ENCODE assay signal across 8 cellular contexts in genomic region chr10:63132651-63133055, GRCh38. TPM values are rescaled to one million over a fixed set of nuclear protein-coding genes. Genes with fewer than 3 reads are reported as not detected.
DNase-seq lines count a peak whose midpoint lies in the region; ATAC-seq, FAIRE-seq and TF ChIP-seq lines count a peak whose summit lies in the region.

No MANE protein-coding gene starts in this region.

- ATAC-seq in A549 (peak; percentile 13 to 30), GM21360 (IDR thresholded peaks at IDR 0.05; ENCODE audit: unreplicated experiment) (no peak)

- no peak for FAIRE-seq in A549 (lab: Jason Lieb, UNC)

- H2AFZ ChIP-seq in mammary epithelial cell (ENCODE audit: low read depth, low read length): peak overlapping the region; percentile 89

- H3K36me3 ChIP-seq in HUES64 (ENCODE audit: insufficient read depth, low read length) (no peaks in the 10 kb centered on the region), mammary epithelial cell (ENCODE audit: insufficient read depth, low read length) (no peaks in the 10 kb centered on the region), muscle layer of duodenum (ENCODE audit: control insufficient read depth in 1 of 2, insufficient read depth in 2 of 2, low read length in 2 of 2) (no peaks in the 10 kb centered on the region)

- H3K9ac ChIP-seq in HUES64 (ENCODE audit: low read depth, low read length): no peak overlapping the region
- no peak overlapping the region for H3K9ac ChIP-seq in mammary epithelial cell (ENCODE audit: insufficient read depth, low read length)

- BruUV-seq in mammary epithelial cell (replicated peaks; lab: Mats Ljungman, UMichigan): TSS peak; percentile 72

- H3K4me2 ChIP-seq in A549 (peak overlapping the region; percentile 55), mammary epithelial cell (ENCODE audit: insufficient read depth, low read depth, low read length) (peak overlapping the region; percentile 52)

- TF ChIP-seq CTCF in A549 (IDR thresholded peaks at IDR 0.05) (no peak), mammary epithelial cell (conservative IDR thresholded peaks at IDR 0.05 in 1 of 2, IDR thresholded peaks at IDR 0.05 in 1 of 2; ENCODE audit: extremely low read depth in 1 of 2, insufficient read depth in 1 of 2, low read depth in 1 of 2, low read length in 2 of 2) (no peak)

- H3K27me3 ChIP-seq in HUES64 (ENCODE audit: insufficient read depth, low read length): no peaks in the 10 kb centered on the region
- no peaks in the 10 kb centered on the region for H3K27me3 ChIP-seq in mammary epithelial cell (ENCODE audit: insufficient read depth, low read length)
- no peaks in the 10 kb centered on the region for H3K27me3 ChIP-seq in muscle layer of duodenum (ENCODE audit: low read depth, low read length)

- DNase-seq in A549 (ENCODE audit: low read depth in 1 of 2, low spot score in 1 of 2): no peak
- DNase-seq in mammary epithelial cell: no peak
- DNase-seq in NCI-H2081 treated with DMSO at 0.1 percent for 48 hours (lab: John Stamatoyannopoulos, UW): no peak
- no peak for DNase-seq in dedifferentiated amniotic fluid mesenchymal stem cell (ENCODE audit: extremely low spot score)
- DNase-seq in NCI-H2227 treated with DMSO at 0.1 percent for 48 hours (lab: John Stamatoyannopoulos, UW): no peak

- in situ Hi-C loops in mammary epithelial cell (cut with MboI; ENCODE audit: low sequenced_read_pairs in 2 of 2): no loop called here

- POLR2A ChIA-PET in A549 (lab: Yijun Ruan, JAX): interaction anchor here (0.6 to 1.4 kb wide), 11 partner anchors 9 to 700 kb away, joined by 3 to 11 read pairs (median 3); no protein-coding TSS in a partner anchor

- no peak for TF ChIP-seq POLR2A in A549 (IDR thresholded peaks at IDR 0.05; ENCODE audit: low read length)

- peaks cover 9% of the 10 kb centered on the region for H3K9me3 ChIP-seq in A549
- H3K9me3 ChIP-seq in HUES64 (ENCODE audit: insufficient read depth, low read depth, low read length): peaks cover 5% of the 10 kb centered on the region; the same call in 1 of the 2 replicates
- H3K9me3 ChIP-seq in mammary epithelial cell (replicated peaks; ENCODE audit: insufficient read depth, low read length): peaks cover 5% of the 10 kb centered on the region
- no peaks in the 10 kb centered on the region for H3K9me3 ChIP-seq in muscle layer of duodenum (ENCODE audit: control insufficient read depth in 1 of 2, low read length in 2 of 2)

- dilution Hi-C loops in mammary epithelial cell (cut with HindIII; ENCODE audit: low sequenced_read_pairs): no loop called here

- H3K4me3 ChIP-seq in A549: peak overlapping the region; percentile 82
- peak overlapping the region; percentile 97 for H3K4me3 ChIP-seq in HUES64 (ENCODE audit: low read length)
- peak overlapping the region in 1 of 3 experiments; percentile 82 for H3K4me3 ChIP-seq in mammary epithelial cell (replicated peaks in 1 of 3; ENCODE audit: insufficient read depth in 1 of 3, low read depth in 2 of 3, low read length in 3 of 3)
- peak overlapping the region; percentile 69 to 95 for H3K4me3 ChIP-seq in muscle layer of duodenum (ENCODE audit: low read depth in 1 of 2, low read length in 2 of 2)

- H3K27ac ChIP-seq in A549: peak overlapping the region; percentile 53 to 73; a peak in 5 of 6 replicates
- H3K27ac ChIP-seq in HUES64 (ENCODE audit: low read depth, low read length): no peak overlapping the region
- H3K27ac ChIP-seq in mammary epithelial cell (ENCODE audit: insufficient read depth, low read depth, low read length): no peak overlapping the region
- no peak overlapping the region for H3K27ac ChIP-seq in muscle layer of duodenum (ENCODE audit: low read length)

- 52% methylated on average over 6 of the region's 6 CpGs for WGBS in A549 (ENCODE audit: missing lambda C conversion rate)
- 79% methylated on average over 6 of the region's 6 CpGs for WGBS in HUES64
- 55% methylated on average over 5 of the region's 6 CpGs for WGBS in mammary epithelial cell (ENCODE audit: low coverage, missing lambda C conversion rate)

- CTCF ChIA-PET in A549 (lab: Yijun Ruan, JAX): interaction anchor here (0.6 to 2.0 kb wide), 8 partner anchors 9 to 695 kb away, joined by 3 to 9 read pairs (median 4); no protein-coding TSS in a partner anchor
- CTCF ChIA-PET in mammary epithelial cell (lab: Charles Lee; ENCODE audit: low non-redundant PET): no interaction called here

- intact Hi-C loops in mammary epithelial cell (cut with micrococcal nuclease): loop anchor here (1.0 to 2.0 kb wide), 3 partner anchors 17 to 538 kb away; no protein-coding TSS in a partner anchor

- H4K20me1 ChIP-seq in mammary epithelial cell (ENCODE audit: insufficient read depth, low read length): no peaks in the 10 kb centered on the region

- H3K4me1 ChIP-seq in A549 (peaks cover 9% of the 10 kb centered on the region; the same call in 2 of the 3 replicates), HUES64 (ENCODE audit: insufficient read depth, low read length) (peaks cover 15% of the 10 kb centered on the region; the same call in 1 of the 2 replicates), mammary epithelial cell (ENCODE audit: insufficient read depth, low read length) (peaks cover 12% of the 10 kb centered on the region), muscle layer of duodenum (ENCODE audit: control insufficient read depth in 1 of 2, insufficient read depth in 2 of 2, low read length in 2 of 2) (peaks cover 0 to 18% of the 10 kb centered on the region in 2 donors)

- TF ChIP-seq EP300 in A549 (IDR thresholded peaks at IDR 0.05): no peak

- TF ChIP-seq RAD21 in A549 (conservative IDR thresholded peaks at IDR 0.05 in 1 of 2, IDR thresholded peaks at IDR 0.05 in 1 of 2): no peak

- H3K79me2 ChIP-seq in mammary epithelial cell (ENCODE audit: insufficient read depth, low read length): peaks cover 45% of the 10 kb centered on the region

TF ChIP-seq in A549, 52 proteins besides CTCF, POLR2A, EP300 and RAD21 (continues in another document):
- TF ChIP-seq ZFP36 (IDR thresholded peaks at IDR 0.05; ENCODE audit: borderline replicate concordance, partially characterized antibody): no peak
- TF ChIP-seq RNF2 (IDR thresholded peaks at IDR 0.05; ENCODE audit: borderline replicate concordance, low read depth): no peak
- TF ChIP-seq TFCP2L1 (CRISPR knock-in tag; IDR thresholded peaks at IDR 0.05): no peak
- 0 out of 2 replicates have a peak, but pooled peaks have one; percentile 53 for TF ChIP-seq HOXB13 (CRISPR knock-in tag; IDR thresholded peaks at IDR 0.05; ENCODE audit: low read depth)
- no peak; the same call in 1 of the 2 replicates for TF ChIP-seq FOXS1 (CRISPR knock-in tag; IDR thresholded peaks at IDR 0.05)
- no peak for TF ChIP-seq MAX (IDR thresholded peaks at IDR 0.05)
- no peak for TF ChIP-seq POLR2AphosphoS2 (conservative IDR thresholded peaks at IDR 0.05; ENCODE audit: low read length)
- 0 out of 2 replicates have a peak, but pooled peaks have one; percentile 51 for TF ChIP-seq CHD4 (IDR thresholded peaks at IDR 0.05; ENCODE audit: borderline replicate concordance)
- TF ChIP-seq FOSB (CRISPR knock-in tag; IDR thresholded peaks at IDR 0.05): no peak
- no peak for TF ChIP-seq KDM1A (IDR thresholded peaks at IDR 0.05; ENCODE audit: low read depth)
- TF ChIP-seq FOSL2 (IDR thresholded peaks at IDR 0.05): no peak
- no peak for TF ChIP-seq FOSL2 (CRISPR knock-in tag; IDR thresholded peaks at IDR 0.05)
- TF ChIP-seq SMC3 (IDR thresholded peaks at IDR 0.05): no peak
- no peak for TF ChIP-seq MAFK (IDR thresholded peaks at IDR 0.05; ENCODE audit: partially characterized antibody)
- no peak for TF ChIP-seq GATA3 (IDR thresholded peaks at IDR 0.05; ENCODE audit: borderline replicate concordance)
- peak; percentile 90 for TF ChIP-seq EHMT2 (IDR thresholded peaks at IDR 0.05; ENCODE audit: low read depth)
- no peak for TF ChIP-seq E2F6 (IDR thresholded peaks at IDR 0.05; ENCODE audit: borderline replicate concordance, low read depth)
- TF ChIP-seq TP53 (CRISPR knock-in tag; IDR thresholded peaks at IDR 0.05): no peak
- TF ChIP-seq ESRRA (IDR thresholded peaks at IDR 0.05; ENCODE audit: borderline replicate concordance, low read length): no peak
- TF ChIP-seq NPAS2 (CRISPR knock-in tag; IDR thresholded peaks at IDR 0.05; ENCODE audit: borderline replicate concordance): no peak
- TF ChIP-seq JUNB (IDR thresholded peaks at IDR 0.05): no peak
- no peak for TF ChIP-seq KDM5A (IDR thresholded peaks at IDR 0.05)
- TF ChIP-seq RFX5 (IDR thresholded peaks at IDR 0.05): no peak
- TF ChIP-seq MAZ (IDR thresholded peaks at IDR 0.05; ENCODE audit: borderline replicate concordance, low read depth, low read length): no peak
- no peak for TF ChIP-seq USF2 (IDR thresholded peaks at IDR 0.05)

RNA-seq across cellular contexts. Expression of gene NRBF2, which starts 0.5 kb away (rescaled TPM):
- 23.3 and 27.6 TPM in 2 replicates for polyA plus RNA-seq in A549 (2011; rRNA removed)
- polyA plus RNA-seq in A549 (2012; cell fraction: cytosol; rRNA removed): 6.0 and 6.9 TPM in 2 replicates
- polyA plus RNA-seq in A549 (2012; cell fraction: nucleus; rRNA removed): 2.2 and 2.6 TPM in 2 replicates
- polyA plus RNA-seq in A549 (2017; fragmentation: RNase III; extraction: RNeasy Plus Mini Kit Qiagen cat#74134 plus additional on column Dnase treatment): 16.3 to 16.9 TPM (median 16.6 TPM) in 3 replicates
- polyA minus RNA-seq in A549 (2011; rRNA and poly(A)+ RNA removed): 11.0 and 11.4 TPM in 2 replicates
- polyA plus RNA-seq in HUES64 (2013, experiment 1 of 2): 26.6 TPM
- 30.7 TPM for polyA plus RNA-seq in HUES64 (2013, experiment 2 of 2)
- 10 to 100 TPM; 32.5 to 45.8 TPM for total RNA-seq in mammary epithelial cell
- polyA plus RNA-seq in mammary epithelial cell: 17.6 TPM
- 14.7 TPM for polyA minus RNA-seq in mammary epithelial cell

Comparison
In these comparisons a context has a peak if more than half of its experiments do, and no peak if none do; other contexts are left out.
1. H3K27ac ChIP-seq: peak in A549 (2 of 2); none in HUES64 (single experiment), mammary epithelial cell (single experiment) and muscle layer of duodenum (single experiment).